28 cellular contexts compared by ENCODE assay signal in the genomic region with DNA sequence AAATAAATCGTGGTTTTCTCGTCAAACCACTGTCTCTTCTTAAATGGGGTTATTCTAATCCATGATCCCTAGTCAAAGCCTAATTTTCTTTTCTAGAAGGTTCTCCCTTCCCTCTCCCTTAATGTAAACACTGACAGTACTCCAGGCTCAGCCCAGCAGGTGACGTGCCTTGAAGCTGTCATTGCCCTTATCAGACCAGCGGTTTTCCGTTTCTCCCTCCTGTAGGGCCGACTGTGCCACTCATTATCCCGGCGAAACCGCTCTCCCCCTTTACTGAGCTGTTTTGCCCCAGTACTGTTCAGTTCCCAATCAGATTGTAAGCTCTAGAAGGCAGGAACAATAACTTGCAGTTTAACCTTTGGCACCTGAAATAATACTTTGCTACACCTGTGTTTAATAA.
DNase-seq lines count a peak whose midpoint lies in the region; ATAC-seq, FAIRE-seq and TF ChIP-seq lines count a peak whose summit lies in the region.
"Had no signal": no experiment of that assay in that cellular context is flagged by ENCODE, and none has a peak within 500 bp of the region (broad histone marks: within the 10 kb centered on the region; RNA-seq: fewer than 3 reads in every experiment).

No MANE protein-coding gene starts in this region.

- no peak for TF ChIP-seq EP300 in sigmoid colon (IDR thresholded peaks at IDR 0.05)

- H3K79me2 ChIP-seq in hepatocyte: no peaks in the 10 kb centered on the region

- peak overlapping the region; percentile 40 for H2AFZ ChIP-seq in hepatocyte
- H2AFZ ChIP-seq: neural progenitor cell, PC-9 had no signal

- intact Hi-C loops in sigmoid colon (cut with DNase I): no loop called here

- TF ChIP-seq POLR2A in sigmoid colon (IDR thresholded peaks at IDR 0.05): no peak

- H3K4me3 ChIP-seq in hepatocyte (no peak overlapping the region), sigmoid colon (no peak overlapping the region)
- H3K4me3 ChIP-seq: adrenal gland, neural progenitor cell, PC-9 had no signal

- no peaks in the 10 kb centered on the region for H3K9me2 ChIP-seq in hepatocyte (replicated peaks; ENCODE audit: insufficient read depth)

- TF ChIP-seq CTCF in hepatocyte (IDR thresholded peaks at IDR 0.05; ENCODE audit: poor library complexity): no peak
- no peak for TF ChIP-seq CTCF in sigmoid colon (IDR thresholded peaks at IDR 0.05)

- H3K4me2 ChIP-seq in hepatocyte: no peak overlapping the region
- H3K4me2 ChIP-seq: neural progenitor cell, PC-9 had no signal

- no peak for ATAC-seq in HG03469 (IDR thresholded peaks at IDR 0.05; ENCODE audit: unreplicated experiment)
- ATAC-seq: activated CD8-positive, alpha-beta T cell treated with anti-CD3 and anti-CD28 coated beads, Interleukin-2, amount 10 ng/mL, durations not matched to agents 7 days and 5 days; stimulated activated naive CD8-positive, alpha-beta T cell treated with anti-CD3 and anti-CD28 coated beads, Interleukin-15, Interleukin-2, amounts not matched to agents 100 U/mL and 50 U/mL, for 24 hours had no signal

- 48% methylated on average over 9 of the region's 9 CpGs for WGBS in hepatocyte (ENCODE audit: low lambda C conversion rate, missing lambda C conversion rate)
- WGBS in sigmoid colon, 2 donors: 75 to 81% methylated on average over 9 of the region's 9 CpGs

- no peaks in the 10 kb centered on the region for H3K27me3 ChIP-seq in hepatocyte
- no peaks in the 10 kb centered on the region for H3K27me3 ChIP-seq in sigmoid colon
- H3K27me3 ChIP-seq: adrenal gland, brain microvascular endothelial cell, neural progenitor cell had no signal

- no peaks in the 10 kb centered on the region for H3K36me3 ChIP-seq in hepatocyte (replicated peaks; ENCODE audit: insufficient read depth, low read depth)
- H3K36me3 ChIP-seq in sigmoid colon: no peaks in the 10 kb centered on the region
- H3K36me3 ChIP-seq: adrenal gland, brain microvascular endothelial cell, neural progenitor cell, WERI-Rb-1 had no signal

- no peak for FAIRE-seq in HTR-8/SVneo (lab: Jason Lieb, UNC)
- FAIRE-seq: frontal cortex, GM12891 had no signal

- H3K27ac ChIP-seq in hepatocyte (peak overlapping the region; percentile 58), sigmoid colon (no peak overlapping the region)
- H3K27ac ChIP-seq: 22Rv1, adrenal gland, brain microvascular endothelial cell, neural progenitor cell, PC-9, WERI-Rb-1 had no signal

- H4K20me1 ChIP-seq in hepatocyte (ENCODE audit: insufficient read depth, poor library complexity, severe bottlenecking): no peaks in the 10 kb centered on the region

- no peaks in the 10 kb centered on the region for H3K9me3 ChIP-seq in hepatocyte (ENCODE audit: low read depth)
- no peaks in the 10 kb centered on the region for H3K9me3 ChIP-seq in sigmoid colon
- H3K9me3 ChIP-seq: adrenal gland had no signal

- H3K4me1 ChIP-seq in hepatocyte (ENCODE audit: insufficient read depth) (peaks cover 12% of the 10 kb centered on the region), sigmoid colon (peaks cover 0 to 6% (median 3%) of the 10 kb centered on the region in 4 donors)
- H3K4me1 ChIP-seq: adrenal gland had no signal

- DNase-seq in NCI-H146 (lab: John Stamatoyannopoulos, UW) (peak; percentile 22), NCI-H146 treated with DMSO at 0.1 percent for 48 hours (lab: John Stamatoyannopoulos, UW; ENCODE audit: unreplicated experiment) (no peak), amniotic epithelial cell (ENCODE audit: low read depth) (peak; percentile 43), hepatocyte (ENCODE audit: low spot score) (no peak), sigmoid colon (peak; percentile 32), HTR-8/SVneo (ENCODE audit: insufficient read length, low spot score) (no peak), NCI-H526 treated with DMSO at 0.1 percent for 48 hours (lab: John Stamatoyannopoulos, UW) (no peak)
- DNase-seq: activated CD4-positive, alpha-beta T cell treated with anti-CD3 and anti-CD28 coated beads for 4 hours; activated CD8-positive, alpha-beta T cell treated with anti-CD3 and anti-CD28 coated beads, Interleukin-2, amount 10 ng/mL, durations not matched to agents 7 days and 5 days; activated naive CD4-positive, alpha-beta T cell treated with anti-CD3 and anti-CD28 coated beads, Interleukin-2, amount 10 ng/mL, durations not matched to agents 7 days and 5 days; adrenal gland; brain microvascular endothelial cell; C1 segment of cervical spinal cord; COR-L47; H9; NCI-H1048; NCI-H2171 treated with DMSO at 0.1 percent for 48 hours; NCI-H526; NK-92 treated with Interleukin-12 subunit alpha and Interleukin-12 subunit beta, amount 100 ng/mL, for 24 hours; PC-9; SHP77 treated with DMSO at 0.1 percent for 48 hours; stimulated activated naive CD8-positive, alpha-beta T cell treated with anti-CD3 and anti-CD28 coated beads, Interleukin-15, Interleukin-2, amounts not matched to agents 100 U/mL and 50 U/mL, for 24 hours; WERI-Rb-1 had no signal

Comparison
In these comparisons a context has a peak if more than half of its experiments do, and no peak if none do; other contexts are left out.
1. DNase-seq: peak in NCI-H146 (single experiment), amniotic epithelial cell (single experiment) and sigmoid colon (single experiment); none in NCI-H146 treated with DMSO at 0.1 percent for 48 hours (single experiment), hepatocyte (single experiment), HTR-8/SVneo (single experiment) and NCI-H526 treated with DMSO at 0.1 percent for 48 hours (single experiment).